Comparison of ENCODE assay signal across 2 cellular contexts in genomic region chr2:128284841-128285240, GRCh38.
TF ChIP-seq lines count a peak whose summit lies in the region.

No MANE protein-coding gene starts in this region.

TF ChIP-seq in H1, 55 proteins besides CTCF, POLR2A, EP300 and RAD21 (continued from another document):
- no peak for TF ChIP-seq CBX5 (IDR thresholded peaks at IDR 0.05; ENCODE audit: low read depth, low read length)
- TF ChIP-seq KDM5A (IDR thresholded peaks at IDR 0.05; ENCODE audit: low read length), result no peak
- TF ChIP-seq NRF1 (IDR thresholded peaks at IDR 0.05; ENCODE audit: low read depth, low read length), result no peak
- TF ChIP-seq BRCA1 (IDR thresholded peaks at IDR 0.05; ENCODE audit: low read depth, low read length), result no peak
- no peak for TF ChIP-seq MAX (IDR thresholded peaks at IDR 0.05)
- TF ChIP-seq SP1 (IDR thresholded peaks at IDR 0.05; ENCODE audit: low read depth, low read length), result no peak
- no peak for TF ChIP-seq ATF3 (IDR thresholded peaks at IDR 0.05; ENCODE audit: insufficient read depth, low read depth, low read length)
- no peak for TF ChIP-seq SRF (IDR thresholded peaks at IDR 0.05; ENCODE audit: low read depth, low read length)
- TF ChIP-seq FOSL1 (IDR thresholded peaks at IDR 0.05; ENCODE audit: insufficient read depth, low read depth, low read length), result no peak
- no peak for TF ChIP-seq ASH2L (IDR thresholded peaks at IDR 0.05; ENCODE audit: low read length)
- no peak for TF ChIP-seq KDM4A (IDR thresholded peaks at IDR 0.05; ENCODE audit: low read depth, low read length, severe bottlenecking)
- TF ChIP-seq ATF2 (IDR thresholded peaks at IDR 0.05; ENCODE audit: low read length), result no peak
- no peak for TF ChIP-seq GTF2F1 (IDR thresholded peaks at IDR 0.05; ENCODE audit: borderline replicate concordance, low read depth, low read length)
- no peak for TF ChIP-seq JUND (IDR thresholded peaks at IDR 0.05; ENCODE audit: low read length)

TF ChIP-seq in HEK293T, 16 proteins besides CTCF, POLR2A, EP300 and RAD21 (continued from another document):
- TF ChIP-seq PKNOX1 (IDR thresholded peaks at IDR 0.05) (no peak), ARNT (IDR thresholded peaks at IDR 0.05) (no peak), CTBP1 (IDR thresholded peaks at IDR 0.05; ENCODE audit: borderline replicate concordance) (no peak), ZNF384 (IDR thresholded peaks at IDR 0.05) (no peak), L3MBTL2 (conservative IDR thresholded peaks at IDR 0.05) (no peak), SP1 (IDR thresholded peaks at IDR 0.05) (no peak), TARDBP (IDR thresholded peaks at IDR 0.05) (no peak), FOXA1 (IDR thresholded peaks at IDR 0.05) (no peak), HDGF (IDR thresholded peaks at IDR 0.05; ENCODE audit: borderline replicate concordance) (no peak), FOXM1 (IDR thresholded peaks at IDR 0.05; ENCODE audit: borderline replicate concordance) (no peak), SUZ12 (IDR thresholded peaks at IDR 0.05) (no peak), NFRKB (IDR thresholded peaks at IDR 0.05) (no peak)
